Comparison of ENCODE assay signal across 13 cellular contexts in the genomic region with DNA sequence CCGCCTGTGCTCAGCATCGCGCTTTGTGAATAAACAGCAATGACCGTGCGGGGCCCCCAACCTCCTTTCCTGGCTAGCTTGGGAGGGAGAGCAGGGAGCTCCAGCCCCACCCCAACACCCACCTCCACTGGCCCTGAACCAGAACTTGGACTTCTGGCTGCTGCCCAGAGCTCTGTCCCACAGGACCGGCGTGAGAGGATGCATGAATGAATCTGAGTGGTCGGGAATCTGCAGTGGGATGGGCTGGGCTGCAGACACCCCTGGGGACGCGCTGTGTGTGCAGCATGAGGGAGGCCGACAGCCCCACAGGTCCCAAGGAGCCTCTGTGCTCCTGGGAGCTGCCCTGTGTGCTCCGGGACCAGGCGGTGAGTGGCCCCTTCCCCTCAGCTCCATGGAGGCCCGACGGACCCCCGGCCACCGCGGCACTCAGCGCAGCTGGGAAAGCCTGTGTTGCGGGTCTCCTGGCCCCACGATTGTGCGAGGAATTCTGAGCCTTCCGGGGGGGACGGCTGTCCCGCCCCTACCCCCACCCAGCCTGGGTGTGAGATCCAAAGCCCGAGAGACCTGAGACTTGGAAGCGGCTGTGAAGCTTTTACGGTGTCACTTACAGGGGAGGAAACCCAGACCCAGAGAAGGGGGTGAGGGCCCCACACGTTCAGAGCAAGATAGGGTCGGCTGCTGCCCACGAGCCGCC. TPM values are rescaled to one million over a fixed set of nuclear protein-coding genes. Genes with fewer than 3 reads are reported as not detected.
A peak's percentile ranks its signal among the peaks of the same experiment; 100 is the strongest.
DNase-seq lines count a peak whose midpoint lies in the region; ATAC-seq and TF ChIP-seq lines count a peak whose summit lies in the region.
"Had no signal": no experiment of that assay in that cellular context is flagged by ENCODE, and none has a peak within 500 bp of the region (broad histone marks: within the 10 kb centered on the region; RNA-seq: fewer than 3 reads in every experiment).

No MANE protein-coding gene starts in this region.

- intact Hi-C loops in CD14-positive monocyte (cut with micrococcal nuclease) (loop anchor here in 1 of 2 donors (5.0 to 10.0 kb wide), 3 partner anchors 78 to 1165 kb away; a partner anchor contains a TSS), natural killer cell (cut with micrococcal nuclease) (loop anchor here (10.0 kb wide), 1 partner anchor 325 kb away; a partner anchor contains a TSS)
- intact Hi-C loops in dendritic cell treated with granulocyte-macrophage colony-stimulating factor and Interleukin-4, amounts not matched to agents 40 ng/mL and 50 ng/mL, for 4 days (cut with micrococcal nuclease), result no loop called here

- no peaks in the 10 kb centered on the region for H3K9me3 ChIP-seq in KOPT-K1 (ENCODE audit: insufficient read depth, low read length, poor library complexity, severe bottlenecking)
- H3K9me3 ChIP-seq: uterus had no signal

- peaks cover 53% of the 10 kb centered on the region for H3K36me3 ChIP-seq in KOPT-K1 (ENCODE audit: insufficient read depth, low read length)
- H3K36me3 ChIP-seq: uterus had no signal

- H3K9me3 Mint-ChIP-seq in CD14-positive monocyte (no peaks in the 10 kb centered on the region), natural killer cell (no peaks in the 10 kb centered on the region)
- no peaks in the 10 kb centered on the region for H3K9me3 Mint-ChIP-seq in dendritic cell treated with granulocyte-macrophage colony-stimulating factor and Interleukin-4, amounts not matched to agents 40 ng/mL and 50 ng/mL, for 4 days

- ATAC-seq in natural killer cell, result no peak
- ATAC-seq in HG03342 (IDR thresholded peaks at IDR 0.05; ENCODE audit: unreplicated experiment), result no peak
- no peak for ATAC-seq in omental fat pad (ENCODE audit: low FRiP score)
- no peak for ATAC-seq in GM21529 (IDR thresholded peaks at IDR 0.05; ENCODE audit: unreplicated experiment)
- ATAC-seq: HCT116 had no signal

- DNase-seq in CD14-positive monocyte (ENCODE audit: low spot score) (no peak), natural killer cell (no peak), GM10266 (ENCODE audit: extremely low spot score) (no peak), omental fat pad (ENCODE audit: low spot score) (no peak)
- DNase-seq: mammary epithelial cell, NCI-H2171, T-helper 9 cell had no signal

- H3K27me3 Mint-ChIP-seq in CD14-positive monocyte (ENCODE audit: low read depth in 3 of 3), result no peaks in the 10 kb centered on the region
- no peaks in the 10 kb centered on the region for H3K27me3 Mint-ChIP-seq in dendritic cell treated with granulocyte-macrophage colony-stimulating factor and Interleukin-4, amounts not matched to agents 40 ng/mL and 50 ng/mL, for 4 days
- no peaks in the 10 kb centered on the region for H3K27me3 Mint-ChIP-seq in natural killer cell (ENCODE audit: low read depth in 2 of 2)

- H3K36me3 Mint-ChIP-seq in CD14-positive monocyte (peaks cover 10 to 40% of the 10 kb centered on the region in 2 donors), natural killer cell (no peaks in the 10 kb centered on the region)
- H3K36me3 Mint-ChIP-seq in dendritic cell treated with granulocyte-macrophage colony-stimulating factor and Interleukin-4, amounts not matched to agents 40 ng/mL and 50 ng/mL, for 4 days (ENCODE audit: low read depth), result peaks cover 59% of the 10 kb centered on the region

- H3K27ac Mint-ChIP-seq in CD14-positive monocyte, result peak overlapping the region; percentile 95 to 99 (median 98)
- peak overlapping the region; percentile 93 for H3K27ac Mint-ChIP-seq in dendritic cell treated with granulocyte-macrophage colony-stimulating factor and Interleukin-4, amounts not matched to agents 40 ng/mL and 50 ng/mL, for 4 days
- H3K27ac Mint-ChIP-seq in natural killer cell, result peak overlapping the region; percentile 82 to 91

- peaks cover 72% of the 10 kb centered on the region for H3K4me1 Mint-ChIP-seq in CD14-positive monocyte
- H3K4me1 Mint-ChIP-seq in dendritic cell treated with granulocyte-macrophage colony-stimulating factor and Interleukin-4, amounts not matched to agents 40 ng/mL and 50 ng/mL, for 4 days (ENCODE audit: low read depth), result peaks cover 93% of the 10 kb centered on the region
- peaks cover 53 to 78% of the 10 kb centered on the region in 2 donors for H3K4me1 Mint-ChIP-seq in natural killer cell

- H3K4me3 Mint-ChIP-seq in CD14-positive monocyte, result peak overlapping the region; percentile 41 to 93
- peak overlapping the region; percentile 51 for H3K4me3 Mint-ChIP-seq in dendritic cell treated with granulocyte-macrophage colony-stimulating factor and Interleukin-4, amounts not matched to agents 40 ng/mL and 50 ng/mL, for 4 days
- H3K4me3 Mint-ChIP-seq in natural killer cell, result peak overlapping the region; percentile 92

- peak overlapping the region; percentile 84 for H3K27ac ChIP-seq in KOPT-K1 (ENCODE audit: low read depth, low read length, poor library complexity, severe bottlenecking)

- TF ChIP-seq CTCF in CD14-positive monocyte (IDR thresholded peaks at IDR 0.05) (no peak), natural killer cell (IDR thresholded peaks at IDR 0.05) (no peak), GM10266 (IDR thresholded peaks at IDR 0.05; ENCODE audit: control insufficient read depth, insufficient read depth, low read depth, missing control alignments) (no peak), omental fat pad (IDR thresholded peaks at IDR 0.05) (no peak)

RNA-seq across cellular contexts. Expression of a gene that starts 5.5 kb away (rescaled TPM):
- 10 to 100 TPM; 10.2 to 15.0 TPM for polyA plus RNA-seq in CD14-positive monocyte
- total RNA-seq in natural killer cell (100 to 1,000 TPM; 172 to 197 (median 183) TPM), omental fat pad (100 to 1,000 TPM; 151 to 315 (median 249) TPM)

RNA-seq across cellular contexts. Expression of a gene that starts 24.0 kb away (rescaled TPM):
- under 1 TPM; 0.07 to 0.24 TPM for polyA plus RNA-seq in CD14-positive monocyte
- total RNA-seq in natural killer cell (1 to 10 TPM; 2.2 to 3.8 (median 2.6) TPM), omental fat pad (1 to 10 TPM in 2 of 4 donors, under 1 TPM in 2; 0.19 to 3.5 (median 1.6) TPM)

RNA-seq across cellular contexts. Expression of a gene that starts 32.2 kb away (rescaled TPM):
- 100 to 1,000 TPM; 233 to 307 TPM for polyA plus RNA-seq in CD14-positive monocyte
- 100 to 1,000 TPM; 118 to 123 (median 120) TPM for total RNA-seq in natural killer cell
- 100 to 1,000 TPM in 3 of 4 donors, 10 to 100 TPM in 1; 94.4 to 127 (median 115) TPM for total RNA-seq in omental fat pad
